Comparison of ENCODE assay signal across 13 cellular contexts in the genomic region with DNA sequence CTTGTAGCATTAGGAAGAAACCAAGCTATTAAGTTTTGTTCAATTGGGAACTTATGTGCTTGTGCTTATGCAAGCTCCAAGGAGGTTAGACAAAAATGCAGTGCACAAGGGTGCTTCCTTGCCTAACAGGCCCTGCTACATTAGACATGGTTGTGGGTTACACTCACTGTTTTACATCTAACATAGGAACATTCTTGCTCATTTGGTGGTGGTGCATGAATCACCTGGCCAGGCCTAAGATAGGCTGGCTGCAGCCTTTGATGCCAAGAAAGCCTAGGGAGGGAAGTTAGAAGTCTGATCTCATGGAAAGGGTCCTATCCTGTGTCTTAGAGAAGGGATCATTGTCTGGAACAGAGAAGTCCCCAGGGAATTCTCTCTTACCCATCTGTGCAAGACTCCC. TPM values are rescaled to one million over a fixed set of nuclear protein-coding genes. Genes with fewer than 3 reads are reported as not detected.
DNase-seq lines count a peak whose midpoint lies in the region; ATAC-seq and TF ChIP-seq lines count a peak whose summit lies in the region.
"Had no signal": no experiment of that assay in that cellular context is flagged by ENCODE, and none has a peak within 500 bp of the region (broad histone marks: within the 10 kb centered on the region; RNA-seq: fewer than 3 reads in every experiment).

No MANE protein-coding gene starts in this region.

- no peaks in the 10 kb centered on the region for H3K9me3 ChIP-seq in PC-3 (ENCODE audit: low read length)
- no peaks in the 10 kb centered on the region for H3K9me3 ChIP-seq in CD8-positive, alpha-beta T cell (ENCODE audit: low read length)

- POLR2A ChIA-PET in PC-3 (lab: Charles Lee; ENCODE audit: unreplicated experiment) = no interaction called here
- POLR2A ChIA-PET in CD8-positive, alpha-beta T cell (lab: Charles Lee) = no interaction called here

- H3K9ac ChIP-seq in PC-3 (ENCODE audit: low read length) = no peak overlapping the region

- H3K36me3 Mint-ChIP-seq in CD8-positive, alpha-beta T cell = no peaks in the 10 kb centered on the region
- H3K36me3 Mint-ChIP-seq: memory B cell had no signal

- ATAC-seq in PC-3 (peak; percentile 49; the same call in 1 of the 2 replicates), esophagus mucosa (peak; percentile 77)
- no peak for ATAC-seq in CD8-positive, alpha-beta T cell
- ATAC-seq: SK-N-SH treated with all-trans-retinoic acid at 6 μM for 48 hours had no signal

- no peaks in the 10 kb centered on the region for H3K4me1 Mint-ChIP-seq in CD8-positive, alpha-beta T cell (ENCODE audit: low read depth)

- TF ChIP-seq CTCF in PC-3 (conservative IDR thresholded peaks at IDR 0.05; ENCODE audit: low read depth, low read length) = no peak
- TF ChIP-seq CTCF in CD8-positive, alpha-beta T cell (IDR thresholded peaks at IDR 0.05) = no peak

- DNase-seq in activated effector memory CD4-positive, alpha-beta T cell treated with anti-CD3 and anti-CD28 coated beads, Interleukin-2, amount 50 U/mL, for 16 hours = peak; percentile 4
- no peak for DNase-seq in activated effector memory CD4-positive, alpha-beta T cell treated with Interleukin-2 at 50 U/mL for 16 hours
- DNase-seq in PC-3 = peak; percentile 78
- DNase-seq in skeletal muscle cell (ENCODE audit: low read depth) = peak; percentile 68
- no peak for DNase-seq in T-helper 2 cell
- no peak for DNase-seq in CD8-positive, alpha-beta T cell
- no peak for DNase-seq in dedifferentiated amniotic fluid mesenchymal stem cell (ENCODE audit: extremely low spot score)
- DNase-seq: activated naive CD4-positive, alpha-beta T cell treated with Interleukin-2 at 50 U/mL for 16 hours; DMS 273 treated with DMSO at 0.1 percent for 48 hours had no signal

- intact Hi-C loops in PC-3 (cut with micrococcal nuclease) = no loop called here
- intact Hi-C loops in CD8-positive, alpha-beta T cell (cut with DNase I, micrococcal nuclease) = no loop called here

- H3K27me3 Mint-ChIP-seq in CD8-positive, alpha-beta T cell (ENCODE audit: low read depth) = peaks cover 2% of the 10 kb centered on the region

- no peaks in the 10 kb centered on the region for H3K27me3 ChIP-seq in PC-3 (ENCODE audit: low read length)
- no peaks in the 10 kb centered on the region for H3K27me3 ChIP-seq in CD8-positive, alpha-beta T cell (ENCODE audit: insufficient read depth, low read length)

- H4K20me1 ChIP-seq in PC-3 (ENCODE audit: low read length) = no peaks in the 10 kb centered on the region

- no peak overlapping the region for H3K4me2 ChIP-seq in PC-3 (ENCODE audit: low read length)

- no peaks in the 10 kb centered on the region for H3K9me2 ChIP-seq in PC-3 (replicated peaks; ENCODE audit: low read length)

- H3K4me3 Mint-ChIP-seq in CD8-positive, alpha-beta T cell = no peak overlapping the region
- H3K4me3 Mint-ChIP-seq: memory B cell had no signal

- H3K4me1 ChIP-seq in PC-3 (ENCODE audit: insufficient read depth, low read length) = peaks cover 13% of the 10 kb centered on the region
- no peaks in the 10 kb centered on the region for H3K4me1 ChIP-seq in CD8-positive, alpha-beta T cell (ENCODE audit: insufficient read depth, low read length)

- CTCF ChIA-PET in PC-3 (lab: Charles Lee) = no interaction called here
- CTCF ChIA-PET in CD8-positive, alpha-beta T cell (lab: Charles Lee) = interaction anchor here (0.8 to 1.0 kb wide), 2 partner anchors 24 to 64 kb away, joined by 3 read pairs; no protein-coding TSS in a partner anchor

- H2AFZ ChIP-seq in PC-3 (ENCODE audit: low read length) = no peak overlapping the region

- H3F3A ChIP-seq in PC-3 (ENCODE audit: low read length, unreplicated experiment) = no peaks in the 10 kb centered on the region

- H3K4me3 ChIP-seq in PC-3 (ENCODE audit: low read length) = no peak overlapping the region
- H3K4me3 ChIP-seq in skeletal muscle cell (ENCODE audit: low read depth, low read length) = no peak overlapping the region
- no peak overlapping the region for H3K4me3 ChIP-seq in CD8-positive, alpha-beta T cell (ENCODE audit: low read depth, low read length)

- H3K9me3 Mint-ChIP-seq in CD8-positive, alpha-beta T cell = no peaks in the 10 kb centered on the region
- H3K9me3 Mint-ChIP-seq: memory B cell had no signal

- no TSS peak for BruUV-seq in PC-3 (replicated peaks; lab: Mats Ljungman, UMichigan)

- peak overlapping the region; percentile 32; the same call in 1 of the 2 replicates for H3K27ac ChIP-seq in PC-3 (ENCODE audit: low read length)
- no peak overlapping the region for H3K27ac ChIP-seq in CD8-positive, alpha-beta T cell (ENCODE audit: low read depth, low read length)

- H3K36me3 ChIP-seq in PC-3 (ENCODE audit: low read depth, low read length) = no peaks in the 10 kb centered on the region; the same call in 1 of the 2 replicates
- no peaks in the 10 kb centered on the region for H3K36me3 ChIP-seq in CD8-positive, alpha-beta T cell (ENCODE audit: insufficient read depth, low read length)

- no peaks in the 10 kb centered on the region for H3K79me2 ChIP-seq in PC-3 (ENCODE audit: low read length)

- no peak overlapping the region for H3K27ac Mint-ChIP-seq in CD8-positive, alpha-beta T cell
- H3K27ac Mint-ChIP-seq: memory B cell had no signal

RNA-seq across cellular contexts. Expression of a gene that starts 43.5 kb away (rescaled TPM):
- total RNA-seq in PC-3 (2014; rRNA removed) (19.8 and 25.3 TPM in 2 replicates), esophagus mucosa (138 TPM)
- not detected for total RNA-seq in CD8-positive, alpha-beta T cell
- total RNA-seq: activated CD8-positive, alpha-beta memory T cell treated with anti-CD3 and anti-CD28 coated beads for 36 hours had no signal

Comparison
In these comparisons a context has a peak if more than half of its experiments do, and no peak if none do; other contexts are left out.
1. DNase-seq: peak in activated effector memory CD4-positive, alpha-beta T cell treated with anti-CD3 and anti-CD28 coated beads, Interleukin-2, amount 50 U/mL, for 16 hours (single experiment), PC-3 (single experiment) and skeletal muscle cell (single experiment); none in activated effector memory CD4-positive, alpha-beta T cell treated with Interleukin-2 at 50 U/mL for 16 hours (single experiment), T-helper 2 cell (0 of 5), CD8-positive, alpha-beta T cell (0 of 7) and dedifferentiated amniotic fluid mesenchymal stem cell (single experiment).
2. RNA of a gene that starts 43.5 kb away (total RNA-seq): 138 TPM in esophagus mucosa (single experiment) and 19.8 to 25.3 TPM in PC-3; not detected in CD8-positive, alpha-beta T cell; every median in the first group is over 10 times any median in the second.